ENCODE assay signal across 8 cellular contexts in genomic region chr16:83926726-83927397, GRCh38. TPM values are rescaled to one million over a fixed set of nuclear protein-coding genes. Genes with fewer than 3 reads are reported as not detected.
A peak's percentile ranks its signal among the peaks of the same experiment; 100 is the strongest.
DNase-seq lines count a peak whose midpoint lies in the region; ATAC-seq, FAIRE-seq and TF ChIP-seq lines count a peak whose summit lies in the region.

No MANE protein-coding gene starts in this region.

- H3K79me2 ChIP-seq in ACC112 (ENCODE audit: control insufficient read depth, insufficient read depth, low read length, unreplicated experiment) (no peaks in the 10 kb centered on the region), K562 (ENCODE audit: control insufficient read depth, insufficient read depth, low read length) (no peaks in the 10 kb centered on the region)

- intact Hi-C loops in K562 (cut with micrococcal nuclease): loop anchor here (1.0 to 10.0 kb wide), 3 partner anchors 28 to 138 kb away; no protein-coding TSS in a partner anchor
- intact Hi-C loops in sciatic nerve (cut with DNase I): no loop called here

- no peaks in the 10 kb centered on the region for H3K36me3 ChIP-seq in ACC112 (ENCODE audit: insufficient read depth, low read length)
- H3K36me3 ChIP-seq in K562 (ENCODE audit: control insufficient read depth, insufficient read depth, low read length): no peaks in the 10 kb centered on the region

- POLR2A ChIA-PET in K562 (lab: Yijun Ruan, JAX): interaction anchor here (0.6 to 0.8 kb wide), 3 partner anchors 15 to 333 kb away, joined by 3 read pairs; no protein-coding TSS in a partner anchor

- TF ChIP-seq POLR2A in K562 (conservative IDR thresholded peaks at IDR 0.05): no peak

- no peak for TF ChIP-seq EP300 in K562 (IDR thresholded peaks at IDR 0.05; ENCODE audit: low read length)

- H3K4me3 ChIP-seq in ACC112 (ENCODE audit: low read depth, low read length) (peak overlapping the region; percentile 47), GM12875 (ENCODE audit: low read depth, low read length) (no peak overlapping the region), K562 (no peak overlapping the region)

- peaks cover 20% of the 10 kb centered on the region; the same call in 1 of the 2 replicates for H4K20me1 ChIP-seq in K562 (replicated peaks; ENCODE audit: control insufficient read depth, insufficient read depth, low read length)

- H3K9ac ChIP-seq in K562 (ENCODE audit: insufficient read depth in 1 of 2, low read depth in 2 of 2, low read length in 2 of 2): no peak overlapping the region; a peak in 1 of 4 replicates

- TF ChIP-seq CTCF in GM12875 (IDR thresholded peaks at IDR 0.05; ENCODE audit: borderline replicate concordance, insufficient read depth, low read depth, low read length): peak; percentile 98
- TF ChIP-seq CTCF in K562 (IDR thresholded peaks at IDR 0.05 in 2 of 3, conservative IDR thresholded peaks at IDR 0.05 in 1 of 3; ENCODE audit: insufficient read depth in 2 of 3, low read depth in 1 of 3, low read length in 3 of 3): peak; percentile 93 to 96 (median 95)

- no peaks in the 10 kb centered on the region for H3K27me3 ChIP-seq in ACC112 (ENCODE audit: insufficient read depth, low read length)
- H3K27me3 ChIP-seq in K562 (ENCODE audit: control insufficient read depth in 2 of 2, insufficient read depth in 2 of 2, low read length in 2 of 2): peaks cover 53 to 93% of the 10 kb centered on the region in 2 experiments

- 8% methylated on average over 35 of the region's 35 CpGs for WGBS in K562 (ENCODE audit: insufficient coverage, low coverage, missing lambda C conversion rate)

- peak; percentile 94 for ATAC-seq in K562
- peak; percentile 82 for ATAC-seq in sciatic nerve
- ATAC-seq in HG03280 (IDR thresholded peaks at IDR 0.05; ENCODE audit: unreplicated experiment): no peak

- FAIRE-seq in K562 (lab: Jason Lieb, UNC): peak; percentile 96

- H3K27ac ChIP-seq in ACC112 (ENCODE audit: low read depth, low read length) (no peak overlapping the region), K562 (ENCODE audit: extremely low read depth, low read depth, low read length) (no peak overlapping the region)

- peak; percentile 66 for DNase-seq in KBM-7
- peak; percentile 47 for DNase-seq in T-helper 9 cell
- DNase-seq in K562 (ENCODE audit: extremely low read depth in 1 of 4, low spot score in 3 of 4): peak; percentile 82 to 91 (median 88)
- peak in 45 of 51 donors; percentile 2 to 78 (median 39) for DNase-seq in hypothalamus (lab: John Stamatoyannopoulos, UW)
- peak; percentile 86 for DNase-seq in sciatic nerve (ENCODE audit: low spot score)

- no peak overlapping the region for H3K4me2 ChIP-seq in K562 (ENCODE audit: insufficient read depth, low read length)

- TF ChIP-seq RAD21 in K562 (CRISPR knock-in tag; conservative IDR thresholded peaks at IDR 0.05 in 1 of 2, IDR thresholded peaks at IDR 0.05 in 1 of 2): peak; percentile 53 to 80

- no TSS peak for BruUV-seq in K562 (replicated peaks; lab: Mats Ljungman, UMichigan)

- H3K9me3 ChIP-seq in K562 (replicated peaks; ENCODE audit: control insufficient read depth, insufficient read depth, low read depth, low read length): no peaks in the 10 kb centered on the region

- H3K4me1 ChIP-seq in ACC112 (ENCODE audit: control insufficient read depth, insufficient read depth, low read length, unreplicated experiment) (peaks cover 16% of the 10 kb centered on the region), K562 (replicated peaks in 1 of 2; ENCODE audit: control insufficient read depth in 2 of 2, insufficient read depth in 2 of 2, low read length in 2 of 2) (peaks cover 0 to 31% of the 10 kb centered on the region in 2 experiments; a peak in 2 of 5 replicates)

- in situ Hi-C loops in KBM-7 (cut with MboI; ENCODE audit: low pct_unique_long_range_greater_than_20kb, low sequenced_read_pairs): no loop called here
- in situ Hi-C loops in K562 (cut with MboI): no loop called here

- H3K9me1 ChIP-seq in K562 (ENCODE audit: control insufficient read depth, insufficient read depth, low read length): no peaks in the 10 kb centered on the region

- no peak overlapping the region for H2AFZ ChIP-seq in ACC112 (ENCODE audit: low read length, unreplicated experiment)
- H2AFZ ChIP-seq in K562 (ENCODE audit: low read depth, low read length): no peak overlapping the region

- CTCF ChIA-PET in K562 (lab: Yijun Ruan, JAX; ENCODE audit: low intra/inter-chr PET ratio): interaction anchor here (0.6 to 1.4 kb wide), 6 partner anchors 30 to 558 kb away, joined by 3 to 7 read pairs (median 5); no protein-coding TSS in a partner anchor

TF ChIP-seq in K562, 482 proteins besides CTCF, POLR2A, EP300 and RAD21 (continues in another document):
- peak; percentile 43 for TF ChIP-seq SOX6 (IDR thresholded peaks at IDR 0.05)
- TF ChIP-seq TRIM24 (IDR thresholded peaks at IDR 0.05): 0 out of 4 replicates have a peak, but pooled peaks of 1 of the 2 experiments have one; percentile 10
- TF ChIP-seq TCFL5 (CRISPR knock-in tag; conservative IDR thresholded peaks at IDR 0.05): no peak
- no peak for TF ChIP-seq ZNF12 (CRISPR knock-in tag; IDR thresholded peaks at IDR 0.05)
- TF ChIP-seq CREB1 (IDR thresholded peaks at IDR 0.05): no peak
- TF ChIP-seq CREB1 (CRISPR knock-in tag; IDR thresholded peaks at IDR 0.05): 0 out of 2 replicates have a peak, but pooled peaks have one; percentile 23
- TF ChIP-seq ZC3H4 (CRISPR knock-in tag; IDR thresholded peaks at IDR 0.05; ENCODE audit: borderline replicate concordance): no peak
- TF ChIP-seq SAP30 (IDR thresholded peaks at IDR 0.05; ENCODE audit: borderline replicate concordance, insufficient read depth, low read depth, low read length, poor library complexity, severe bottlenecking): no peak

RNA-seq across cellular contexts. Expression of gene OSGIN1, which starts 26.2 kb away (rescaled TPM):
- total RNA-seq in K562 (2011; cell fraction: chromatin; rRNA removed; ENCODE audit: low replicate concordance): 14.7 and 21.6 TPM in 2 replicates
- total RNA-seq in K562 (2011; cell fraction: nucleolus; rRNA removed): 13.6 and 14.8 TPM in 2 replicates
- total RNA-seq in K562 (2011; cell fraction: nucleoplasm; rRNA removed): 10.9 and 13.7 TPM in 2 replicates
- 1.9 and 2.2 TPM in 2 replicates for total RNA-seq in K562 (2014; rRNA removed)
- 0.45 and 0.76 TPM in 2 replicates for total RNA-seq in K562 (2014; rRNA removed; fragmentation: Illumina TruSeq; extraction: Trizol)
- total RNA-seq in K562 (2015; rRNA removed; fragmentation: Illumina TruSeq; extraction: Trizol): 1.6 and 1.8 TPM in 2 replicates
- total RNA-seq in K562 (2021): 3.6 and 4.2 TPM in 2 replicates
- polyA plus RNA-seq in K562 (2011; rRNA removed): 1.6 and 4.2 TPM in 2 replicates
- 4.9 and 9.7 TPM in 2 replicates for polyA plus RNA-seq in K562 (2011; cell fraction: cytosol; rRNA removed)
- polyA plus RNA-seq in K562 (2011; cell fraction: nucleus; rRNA removed): 3.1 and 6.8 TPM in 2 replicates
- polyA plus RNA-seq in K562 (2012): 4.0 and 5.5 TPM in 2 replicates
- 1.7 and 5.8 TPM in 2 replicates for polyA plus RNA-seq in K562 (2014; fragmentation: Illumina TruSeq; extraction: Trizol)
- under 1 TPM; 0.03 to 0.04 TPM for polyA plus RNA-seq in K562 (2014; fragmentation: Nextera tagmentation; extraction: Ambion mirVana)
- 1.8 and 3.0 TPM in 2 replicates for polyA plus RNA-seq in K562 (2014; rRNA removed)
- polyA minus RNA-seq in K562 (2011; rRNA and poly(A)+ RNA removed): 0.91 and 1.2 TPM in 2 replicates
- 2.9 and 4.9 TPM in 2 replicates for polyA minus RNA-seq in K562 (2011; cell fraction: cytosol; rRNA and poly(A)+ RNA removed)
- polyA minus RNA-seq in K562 (2011; cell fraction: nucleus; rRNA and poly(A)+ RNA removed): 3.5 and 6.9 TPM in 2 replicates
- total RNA-seq in sciatic nerve: 11.5 TPM

RNA-seq across cellular contexts. Expression of gene MLYCD, which starts 27.9 kb away (rescaled TPM):
- 7.7 TPM in 2 replicates for total RNA-seq in K562 (2011; cell fraction: chromatin; rRNA removed; ENCODE audit: low replicate concordance)
- 4.7 and 5.0 TPM in 2 replicates for total RNA-seq in K562 (2011; cell fraction: nucleolus; rRNA removed)
- total RNA-seq in K562 (2011; cell fraction: nucleoplasm; rRNA removed): 5.7 and 6.9 TPM in 2 replicates
- total RNA-seq in K562 (2014; rRNA removed) (1.00 and 1.7 TPM in 2 replicates), K562 (2014; rRNA removed; fragmentation: Illumina TruSeq; extraction: Trizol) (0.89 and 1.0 TPM in 2 replicates), K562 (2015; rRNA removed; fragmentation: Illumina TruSeq; extraction: Trizol) (1.0 and 1.2 TPM in 2 replicates), K562 (2021) (1.8 and 2.0 TPM in 2 replicates), sciatic nerve (8.2 TPM)
- polyA plus RNA-seq in K562 (2011; rRNA removed) (1.1 and 1.5 TPM in 2 replicates), K562 (2014; fragmentation: Illumina TruSeq; extraction: Trizol) (0.77 and 0.91 TPM in 2 replicates), K562 (2014; fragmentation: Nextera tagmentation; extraction: Ambion mirVana) (under 1 TPM; 0.15 to 0.27 TPM), K562 (2014; rRNA removed) (1.2 and 1.5 TPM in 2 replicates)
- polyA plus RNA-seq in K562 (2011; cell fraction: cytosol; rRNA removed): 0.88 and 1.4 TPM in 2 replicates
- 3.4 and 3.8 TPM in 2 replicates for polyA plus RNA-seq in K562 (2011; cell fraction: nucleus; rRNA removed)
- 1.1 and 1.6 TPM in 2 replicates for polyA plus RNA-seq in K562 (2012)
- 2.9 and 5.3 TPM in 2 replicates for polyA minus RNA-seq in K562 (2011; rRNA and poly(A)+ RNA removed)
- polyA minus RNA-seq in K562 (2011; cell fraction: cytosol; rRNA and poly(A)+ RNA removed): 0.48 and 1.5 TPM in 2 replicates
- 2.7 and 4.3 TPM in 2 replicates for polyA minus RNA-seq in K562 (2011; cell fraction: nucleus; rRNA and poly(A)+ RNA removed)

RNA-seq across cellular contexts. Expression of gene NECAB2, which starts 41.2 kb away (rescaled TPM):
- total RNA-seq in K562 (2011; cell fraction: chromatin; rRNA removed; ENCODE audit: low replicate concordance): 0.51 and 1.2 TPM in 2 replicates
- 0.39 and 0.83 TPM in 2 replicates for total RNA-seq in K562 (2011; cell fraction: nucleolus; rRNA removed)
- not detected in 2 replicates for total RNA-seq in K562 (2011; cell fraction: nucleoplasm; rRNA removed)
- total RNA-seq in K562 (2014; rRNA removed) (not detected in 2 replicates), K562 (2014; rRNA removed; fragmentation: Illumina TruSeq; extraction: Trizol) (not detected in 2 replicates), K562 (2015; rRNA removed; fragmentation: Illumina TruSeq; extraction: Trizol) (not detected in 2 replicates), K562 (2021) (not detected in 2 replicates), sciatic nerve (0.80 TPM)
- polyA plus RNA-seq in K562 (2011; rRNA removed) (0.09 and 0.28 TPM in 2 replicates), K562 (2014; fragmentation: Illumina TruSeq; extraction: Trizol) (not detected in 2 replicates), K562 (2014; fragmentation: Nextera tagmentation; extraction: Ambion mirVana) (not detected), K562 (2014; rRNA removed) (0.03 TPM in 1 of 2 replicates, not detected in the other)
- 0.07 and 0.16 TPM in 2 replicates for polyA plus RNA-seq in K562 (2011; cell fraction: cytosol; rRNA removed)
- 0.49 and 1.1 TPM in 2 replicates for polyA plus RNA-seq in K562 (2011; cell fraction: nucleus; rRNA removed)
- 0.05 and 0.28 TPM in 2 replicates for polyA plus RNA-seq in K562 (2012)
- polyA minus RNA-seq in K562 (2011; rRNA and poly(A)+ RNA removed): not detected in 2 replicates
- not detected in 2 replicates for polyA minus RNA-seq in K562 (2011; cell fraction: cytosol; rRNA and poly(A)+ RNA removed)
- 0.22 and 0.27 TPM in 2 replicates for polyA minus RNA-seq in K562 (2011; cell fraction: nucleus; rRNA and poly(A)+ RNA removed)
